In genomic region chr20:3904857-3905256, GRCh38 we compare ENCODE assay signal across 18 cellular contexts. TPM values are rescaled to one million over a fixed set of nuclear protein-coding genes. Genes with fewer than 3 reads are reported as not detected.
DNase-seq lines count a peak whose midpoint lies in the region; ATAC-seq and TF ChIP-seq lines count a peak whose summit lies in the region.
"Had no signal": no experiment of that assay in that cellular context is flagged by ENCODE, and none has a peak within 500 bp of the region (broad histone marks: within the 10 kb centered on the region; RNA-seq: fewer than 3 reads in every experiment).

No MANE protein-coding gene starts in this region.

- intact Hi-C loops in Panc1 (cut with micrococcal nuclease; ENCODE audit: unreplicated experiment) = no loop called here

- POLR2A ChIA-PET in Panc1 (lab: Charles Lee) = no interaction called here

- DNase-seq in activated T-cell treated with anti-CD3 and anti-CD28 coated beads, Interleukin-2, amount 50 U/mL, for 72 hours = no peak
- DNase-seq in activated T-cell treated with anti-CD3 and anti-CD28 coated beads, Interleukin-2, amount 50 U/mL, for 1 hour = no peak
- no peak for DNase-seq in Panc1 (ENCODE audit: low read depth, low spot score)
- DNase-seq in chondrocyte (ENCODE audit: low spot score) = no peak
- no peak for DNase-seq in stimulated activated effector memory CD8-positive, alpha-beta T cell treated with anti-CD3 and anti-CD28 coated beads, Interleukin-12 subunit alpha, Interleukin-12 subunit beta, amount 100 ng/mL, for 72 hours (ENCODE audit: low spot score in 2 of 2)
- DNase-seq in middle frontal gyrus (ENCODE audit: extremely low spot score, low spot score) = no peak
- DNase-seq in epidermal melanocyte (ENCODE audit: insufficient read length, low spot score) = no peak
- no peak for DNase-seq in NK-92 treated with Interleukin-12 subunit alpha and Interleukin-12 subunit beta, amount 100 ng/mL, for 24 hours (lab: John Stamatoyannopoulos, UW)
- DNase-seq: activated CD4-positive, CD25-positive, alpha-beta regulatory T cell; activated CD8-positive, alpha-beta memory T cell treated with anti-CD3 and anti-CD28 coated beads, Interleukin-2, amount 50 U/mL, for 4 hours; Calu3; caudate nucleus; effector CD4-positive, alpha-beta T cell; NCI-H146; stimulated activated naive CD8-positive, alpha-beta T cell treated with anti-CD3 and anti-CD28 coated beads, Interleukin-15, Interleukin-2, amounts not matched to agents 100 U/mL and 50 U/mL, for 24 hours had no signal

- CTCF ChIA-PET in Panc1 (lab: Charles Lee) = no interaction called here

- TSS peak; percentile 24 for BruUV-seq in Panc1 (replicated peaks; lab: Mats Ljungman, UMichigan)

- peaks cover 26% of the 10 kb centered on the region for H3K4me1 ChIP-seq in Panc1 (ENCODE audit: control insufficient read depth, insufficient read depth, low read length)

- H3K4me3 ChIP-seq in Panc1 (ENCODE audit: low read depth in 2 of 2, low read length in 2 of 2) = no peak overlapping the region
- H3K4me3 ChIP-seq: adrenal gland, lung had no signal

- peak overlapping the region; percentile 34 for H3K27ac Mint-ChIP-seq in activated T-cell treated with anti-CD3 and anti-CD28 coated beads, Interleukin-2, amount 50 U/mL, for 72 hours
- peak overlapping the region; percentile 27 for H3K27ac Mint-ChIP-seq in chondrocyte (ENCODE audit: unreplicated experiment)
- H3K27ac Mint-ChIP-seq in stimulated activated effector memory CD8-positive, alpha-beta T cell treated with anti-CD3 and anti-CD28 coated beads, Interleukin-12 subunit alpha, Interleukin-12 subunit beta, amount 100 ng/mL, for 72 hours = peak overlapping the region; percentile 20

- no peaks in the 10 kb centered on the region for H3K9me3 Mint-ChIP-seq in activated T-cell treated with anti-CD3 and anti-CD28 coated beads, Interleukin-2, amount 50 U/mL, for 72 hours
- H3K9me3 Mint-ChIP-seq in chondrocyte (ENCODE audit: low read depth) = no peaks in the 10 kb centered on the region
- no peaks in the 10 kb centered on the region for H3K9me3 Mint-ChIP-seq in stimulated activated effector memory CD8-positive, alpha-beta T cell treated with anti-CD3 and anti-CD28 coated beads, Interleukin-12 subunit alpha, Interleukin-12 subunit beta, amount 100 ng/mL, for 72 hours
- H3K9me3 Mint-ChIP-seq: neural crest cell had no signal

- H3K9me3 ChIP-seq in Panc1 (ENCODE audit: control insufficient read depth, insufficient read depth, low read depth, low read length) = no peaks in the 10 kb centered on the region
- H3K9me3 ChIP-seq: adrenal gland had no signal

- peaks cover 4% of the 10 kb centered on the region; the same call in 1 of the 2 replicates for H3K36me3 ChIP-seq in Panc1 (ENCODE audit: control insufficient read depth, insufficient read depth, low read length)

- H3K4me1 Mint-ChIP-seq in activated T-cell treated with anti-CD3 and anti-CD28 coated beads, Interleukin-2, amount 50 U/mL, for 72 hours (ENCODE audit: low read depth) = peaks cover 77% of the 10 kb centered on the region
- peaks cover 56% of the 10 kb centered on the region for H3K4me1 Mint-ChIP-seq in chondrocyte (ENCODE audit: low read depth)
- H3K4me1 Mint-ChIP-seq in stimulated activated effector memory CD8-positive, alpha-beta T cell treated with anti-CD3 and anti-CD28 coated beads, Interleukin-12 subunit alpha, Interleukin-12 subunit beta, amount 100 ng/mL, for 72 hours = peaks cover 70% of the 10 kb centered on the region

- TF ChIP-seq CTCF in Panc1 (IDR thresholded peaks at IDR 0.05) (no peak), chondrocyte (IDR thresholded peaks at IDR 0.05) (no peak)

- no peaks in the 10 kb centered on the region for H3K27me3 Mint-ChIP-seq in activated T-cell treated with anti-CD3 and anti-CD28 coated beads, Interleukin-2, amount 50 U/mL, for 72 hours (ENCODE audit: low read depth)
- no peaks in the 10 kb centered on the region for H3K27me3 Mint-ChIP-seq in chondrocyte (ENCODE audit: low read depth)

- no peak for ATAC-seq in activated T-cell treated with anti-CD3 and anti-CD28 coated beads, Interleukin-2, amount 50 U/mL, for 72 hours (replicated peaks in 1 of 2)
- ATAC-seq in Panc1 = no peak
- no peak for ATAC-seq in stimulated activated effector memory CD8-positive, alpha-beta T cell treated with anti-CD3 and anti-CD28 coated beads, Interleukin-12 subunit alpha, Interleukin-12 subunit beta, amount 100 ng/mL, for 72 hours
- ATAC-seq: stimulated activated naive CD8-positive, alpha-beta T cell treated with anti-CD3 and anti-CD28 coated beads, Interleukin-15, Interleukin-2, amounts not matched to agents 100 U/mL and 50 U/mL, for 24 hours had no signal

- in situ Hi-C loops in Panc1 (cut with HindIII; ENCODE audit: low pct_unique_long_range_greater_than_20kb, low sequenced_read_pairs) = no loop called here

- no peaks in the 10 kb centered on the region for H3K27me3 ChIP-seq in Panc1 (ENCODE audit: control insufficient read depth, insufficient read depth, low read length)
- H3K27me3 ChIP-seq: adrenal gland had no signal

- no peak overlapping the region for H3K4me3 Mint-ChIP-seq in activated T-cell treated with anti-CD3 and anti-CD28 coated beads, Interleukin-2, amount 50 U/mL, for 72 hours
- H3K4me3 Mint-ChIP-seq in chondrocyte (ENCODE audit: unreplicated experiment) = no peak overlapping the region
- no peak overlapping the region for H3K4me3 Mint-ChIP-seq in stimulated activated effector memory CD8-positive, alpha-beta T cell treated with anti-CD3 and anti-CD28 coated beads, Interleukin-12 subunit alpha, Interleukin-12 subunit beta, amount 100 ng/mL, for 72 hours
- H3K4me3 Mint-ChIP-seq: neural crest cell had no signal

- H3K27ac ChIP-seq in Panc1 (ENCODE audit: low read length) = no peak overlapping the region

- peaks cover 7 to 29% of the 10 kb centered on the region in 2 donors for H3K36me3 Mint-ChIP-seq in activated T-cell treated with anti-CD3 and anti-CD28 coated beads, Interleukin-2, amount 50 U/mL, for 72 hours (ENCODE audit: insufficient read depth in 2 of 2)
- peaks cover 5% of the 10 kb centered on the region for H3K36me3 Mint-ChIP-seq in chondrocyte (ENCODE audit: low read depth)
- H3K36me3 Mint-ChIP-seq in stimulated activated effector memory CD8-positive, alpha-beta T cell treated with anti-CD3 and anti-CD28 coated beads, Interleukin-12 subunit alpha, Interleukin-12 subunit beta, amount 100 ng/mL, for 72 hours = peaks cover 51% of the 10 kb centered on the region

RNA-seq across cellular contexts. Expression of gene PANK2, which starts 15.7 kb away (rescaled TPM):
- 10 to 100 TPM; 60.6 to 67.4 TPM for total RNA-seq in activated T-cell treated with anti-CD3 and anti-CD28 coated beads, Interleukin-2, amount 50 U/mL, for 72 hours
- total RNA-seq in Panc1 (2021; ENCODE audit: unreplicated experiment) (40.9 TPM), chondrocyte (38.2 to 45.3 TPM (median 39.7 TPM) in 3 replicates)
- 25.0 TPM for polyA plus RNA-seq in Panc1 (2012; ENCODE audit: insufficient read length)

RNA-seq across cellular contexts. Expression of gene MAVS, which starts 58.2 kb away (rescaled TPM):
- 10 to 100 TPM; 27.9 to 29.8 TPM for total RNA-seq in activated T-cell treated with anti-CD3 and anti-CD28 coated beads, Interleukin-2, amount 50 U/mL, for 72 hours
- total RNA-seq in Panc1 (2021; ENCODE audit: unreplicated experiment) (32.3 TPM), chondrocyte (37.9 to 41.6 TPM (median 38.8 TPM) in 3 replicates)
- 17.9 TPM for polyA plus RNA-seq in Panc1 (2012; ENCODE audit: insufficient read length)
